In the genomic region with DNA sequence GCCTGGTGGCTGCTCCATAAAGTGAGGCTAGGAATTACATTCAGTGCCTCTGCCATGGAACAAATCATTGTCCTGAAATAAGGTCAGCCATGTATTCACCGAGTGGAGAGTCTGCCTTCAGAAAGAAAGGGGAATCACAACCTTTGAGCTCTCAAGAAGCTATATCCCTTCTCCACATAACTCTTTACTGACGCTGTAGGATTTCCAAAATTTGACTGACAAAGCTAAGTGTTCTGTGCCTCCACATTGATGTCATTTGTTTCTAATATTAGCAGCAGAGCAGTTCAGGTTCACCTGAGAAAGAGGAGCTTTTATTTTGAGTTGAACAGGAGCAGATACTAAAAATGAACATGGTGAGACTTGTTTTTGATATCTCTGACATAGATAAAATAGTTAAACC, we compare ENCODE assay signal across 15 cellular contexts.
DNase-seq lines count a peak whose midpoint lies in the region; ATAC-seq, FAIRE-seq and TF ChIP-seq lines count a peak whose summit lies in the region.
"Had no signal": no experiment of that assay in that cellular context is flagged by ENCODE, and none has a peak within 500 bp of the region (broad histone marks: within the 10 kb centered on the region; RNA-seq: fewer than 3 reads in every experiment).

No MANE protein-coding gene starts in this region.

- no peak for TF ChIP-seq CTCF in gastrocnemius medialis (IDR thresholded peaks at IDR 0.05 in 4 of 5, conservative IDR thresholded peaks at IDR 0.05 in 1 of 5)

- in situ Hi-C loops in gastrocnemius medialis (cut with MboI; ENCODE audit: low sequenced_read_pairs in 4 of 4), result no loop called here

- peak overlapping the region in 1 of 4 donors; percentile 4 for H3K4me3 ChIP-seq in gastrocnemius medialis
- H3K4me3 ChIP-seq: BLaER1 treated with 17β-estradiol and CSF1 and Interleukin-3, amounts not matched to agents 10 nM and 100 nM had no signal

- H3K27me3 Mint-ChIP-seq in activated T-helper 2 cell treated with anti-CD3 and anti-CD28 coated beads, Interferon-gamma antibody, Interleukin-2, Interleukin-4, amounts not matched to agents 10 μg/mL and 5 μg/mL and 100 μg/mL, durations not matched to agents 14 hours and 24 hours and 36 hours (ENCODE audit: low read depth), result peaks cover 19% of the 10 kb centered on the region

- H3K4me1 ChIP-seq in gastrocnemius medialis, result peaks cover 18 to 21% of the 10 kb centered on the region in 2 donors
- H3K4me1 ChIP-seq: BLaER1 treated with 17β-estradiol and CSF1 and Interleukin-3, amounts not matched to agents 10 nM and 100 nM had no signal

- peak; percentile 43 for FAIRE-seq in islet of Langerhans (lab: Jason Lieb, UNC)

- no peaks in the 10 kb centered on the region for H3K9me3 Mint-ChIP-seq in activated T-helper 2 cell treated with anti-CD3 and anti-CD28 coated beads, Interferon-gamma antibody, Interleukin-2, Interleukin-4, amounts not matched to agents 10 μg/mL and 5 μg/mL and 100 μg/mL, durations not matched to agents 14 hours and 24 hours and 36 hours

- no peaks in the 10 kb centered on the region for H3K4me1 Mint-ChIP-seq in activated T-helper 2 cell treated with anti-CD3 and anti-CD28 coated beads, Interferon-gamma antibody, Interleukin-2, Interleukin-4, amounts not matched to agents 10 μg/mL and 5 μg/mL and 100 μg/mL, durations not matched to agents 14 hours and 24 hours and 36 hours (ENCODE audit: low read depth)

- no peaks in the 10 kb centered on the region for H3K36me3 ChIP-seq in gastrocnemius medialis
- H3K36me3 ChIP-seq: BLaER1 treated with 17β-estradiol and CSF1 and Interleukin-3, amounts not matched to agents 10 nM and 100 nM had no signal

- DNase-seq in DMS 273 (lab: John Stamatoyannopoulos, UW; ENCODE audit: unreplicated experiment) (peak; percentile 47), DMS 273 treated with DMSO at 0.1 percent for 48 hours (lab: John Stamatoyannopoulos, UW) (no peak), NCI-H1694 treated with DMSO at 0.1 percent for 48 hours (lab: John Stamatoyannopoulos, UW) (peak; percentile 82), gastrocnemius medialis (no peak), NCI-H2227 (lab: John Stamatoyannopoulos, UW; ENCODE audit: unreplicated experiment) (no peak), nucleus accumbens (lab: John Stamatoyannopoulos, UW) (no peak)
- no peak for DNase-seq in activated T-helper 2 cell treated with anti-CD3 and anti-CD28 coated beads, Interferon-gamma antibody, Interleukin-2, Interleukin-4, amounts not matched to agents 10 μg/mL and 5 μg/mL and 100 μg/mL, durations not matched to agents 14 hours and 24 hours and 36 hours (ENCODE audit: low spot score)
- DNase-seq: H7, IMR-90, NCI-H2081, NCI-H226, NCI-H526 had no signal

- no peak overlapping the region for H3K27ac Mint-ChIP-seq in activated T-helper 2 cell treated with anti-CD3 and anti-CD28 coated beads, Interferon-gamma antibody, Interleukin-2, Interleukin-4, amounts not matched to agents 10 μg/mL and 5 μg/mL and 100 μg/mL, durations not matched to agents 14 hours and 24 hours and 36 hours

- no peaks in the 10 kb centered on the region for H3K27me3 ChIP-seq in gastrocnemius medialis
- H3K27me3 ChIP-seq: BLaER1 treated with 17β-estradiol and CSF1 and Interleukin-3, amounts not matched to agents 10 nM and 100 nM had no signal

- intact Hi-C loops in gastrocnemius medialis (cut with DNase I; ENCODE audit: low total_unique reads), result no loop called here
- intact Hi-C loops in activated T-helper 2 cell treated with anti-CD3 and anti-CD28 coated beads, Interferon-gamma antibody, Interleukin-2, Interleukin-4, amounts not matched to agents 10 μg/mL and 5 μg/mL and 100 μg/mL, durations not matched to agents 14 hours and 24 hours and 36 hours (cut with micrococcal nuclease), result no loop called here

- H3K36me3 Mint-ChIP-seq in activated T-helper 2 cell treated with anti-CD3 and anti-CD28 coated beads, Interferon-gamma antibody, Interleukin-2, Interleukin-4, amounts not matched to agents 10 μg/mL and 5 μg/mL and 100 μg/mL, durations not matched to agents 14 hours and 24 hours and 36 hours (ENCODE audit: low read depth), result no peaks in the 10 kb centered on the region

- ATAC-seq in gastrocnemius medialis, result peak in 1 of 2 donors; percentile 23

- no peak for TF ChIP-seq POLR2A in gastrocnemius medialis (IDR thresholded peaks at IDR 0.05)

- peak overlapping the region in 3 of 4 donors; percentile 5 to 12 (median 10) for H3K27ac ChIP-seq in gastrocnemius medialis
- H3K27ac ChIP-seq: 22Rv1; BLaER1 treated with 17β-estradiol and CSF1 and Interleukin-3, amounts not matched to agents 10 nM and 100 nM had no signal

- H3K9me3 ChIP-seq in gastrocnemius medialis, result no peaks in the 10 kb centered on the region
- H3K9me3 ChIP-seq: BLaER1 treated with 17β-estradiol and CSF1 and Interleukin-3, amounts not matched to agents 10 nM and 100 nM had no signal

- H3K4me3 Mint-ChIP-seq in activated T-helper 2 cell treated with anti-CD3 and anti-CD28 coated beads, Interferon-gamma antibody, Interleukin-2, Interleukin-4, amounts not matched to agents 10 μg/mL and 5 μg/mL and 100 μg/mL, durations not matched to agents 14 hours and 24 hours and 36 hours (ENCODE audit: low read depth), result no peak overlapping the region

Comparison
In these comparisons a context has a peak if more than half of its experiments do, and no peak if none do; other contexts are left out.
1. DNase-seq: peak in DMS 273 (single experiment) and NCI-H1694 treated with DMSO at 0.1 percent for 48 hours (single experiment); none in DMS 273 treated with DMSO at 0.1 percent for 48 hours (single experiment), gastrocnemius medialis (0 of 2), NCI-H2227 (single experiment), nucleus accumbens (0 of 56) and activated T-helper 2 cell treated with anti-CD3 and anti-CD28 coated beads, Interferon-gamma antibody, Interleukin-2, Interleukin-4, amounts not matched to agents 10 μg/mL and 5 μg/mL and 100 μg/mL, durations not matched to agents 14 hours and 24 hours and 36 hours (single experiment).